In genomic region chr17:75088465-75088895, GRCh38 we compare ENCODE assay signal across 1 cellular context.
TF ChIP-seq lines count a peak whose summit lies in the region.

No MANE protein-coding gene starts in this region.

TF ChIP-seq in K562, 482 proteins besides CTCF, POLR2A, EP300 and RAD21:
- TF ChIP-seq PTTG1 (tag; IDR thresholded peaks at IDR 0.05; ENCODE audit: low read depth) (no peak), ZNF239 (CRISPR knock-in tag; IDR thresholded peaks at IDR 0.05) (no peak), ZNF75A (CRISPR knock-in tag; IDR thresholded peaks at IDR 0.05) (no peak), PRDM10 (IDR thresholded peaks at IDR 0.05; ENCODE audit: partially characterized antibody) (peak; percentile 70), RBM17 (IDR thresholded peaks at IDR 0.05; ENCODE audit: borderline replicate concordance, low read depth, low read length) (no peak), ZNF263 (CRISPR knock-in tag; IDR thresholded peaks at IDR 0.05; ENCODE audit: borderline replicate concordance) (0 out of 2 replicates have a peak, but pooled peaks have one; percentile 22)
